In the genomic region with DNA sequence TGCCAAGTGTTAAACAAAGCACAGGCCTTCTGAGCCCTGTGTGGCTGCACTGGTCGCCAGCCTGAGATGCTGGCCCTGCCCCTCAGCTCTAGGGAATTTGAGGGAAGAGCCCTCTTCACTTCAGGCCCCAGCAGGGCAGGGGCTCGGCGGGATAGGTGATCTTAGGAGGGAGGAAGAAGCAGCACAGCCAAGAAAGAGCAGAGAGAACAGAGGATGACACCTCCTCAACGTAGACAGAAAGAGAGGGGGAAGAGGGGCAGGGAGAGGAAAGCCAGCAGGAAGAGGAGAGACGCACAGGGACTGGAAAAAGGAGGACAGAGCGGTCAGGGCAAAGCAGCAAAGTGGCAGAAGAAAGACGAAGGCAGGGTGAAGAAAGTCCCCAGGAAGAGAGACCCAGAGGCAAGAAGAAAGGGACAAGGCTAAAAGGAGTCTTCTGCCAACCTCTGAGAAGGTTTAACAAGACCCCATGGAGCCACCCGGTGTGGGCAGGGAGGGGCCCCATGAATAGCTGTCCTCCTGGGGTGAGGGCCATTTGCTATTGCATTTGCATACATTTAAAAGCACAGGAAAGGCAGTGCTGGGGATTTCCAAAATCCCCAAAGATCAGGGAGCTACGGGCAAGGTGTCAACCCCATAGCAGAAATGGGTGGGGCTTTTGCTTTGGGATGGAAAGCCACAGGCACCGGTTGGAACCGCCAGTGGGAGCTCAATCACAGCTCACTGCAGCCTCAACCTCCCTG, we compare ENCODE assay signal across 20 cellular contexts. TPM values are rescaled to one million over a fixed set of nuclear protein-coding genes. Genes with fewer than 3 reads are reported as not detected.
DNase-seq lines count a peak whose midpoint lies in the region; ATAC-seq and TF ChIP-seq lines count a peak whose summit lies in the region.
"Had no signal": no experiment of that assay in that cellular context is flagged by ENCODE, and none has a peak within 500 bp of the region (broad histone marks: within the 10 kb centered on the region; RNA-seq: fewer than 3 reads in every experiment).

No MANE protein-coding gene starts in this region.

- H3K27me3 Mint-ChIP-seq in endothelial cell (ENCODE audit: unreplicated experiment) (peaks cover 10% of the 10 kb centered on the region), nephron (ENCODE audit: low read depth) (peaks cover 9% of the 10 kb centered on the region)
- H3K27me3 Mint-ChIP-seq in activated T-helper 1 cell treated with anti-CD3 and anti-CD28 coated beads, Interleukin-12 subunit alpha, Interleukin-12 subunit beta, Interleukin-2, Interleukin-4 antibody, amounts not matched to agents 30 ng/mL and 10 ng/mL and 1 ng/mL, durations not matched to agents 14 hours and 24 hours and 36 hours (ENCODE audit: insufficient read depth) = peaks cover 7% of the 10 kb centered on the region

- H3K4me1 Mint-ChIP-seq in endothelial cell (ENCODE audit: unreplicated experiment) (peaks cover 45% of the 10 kb centered on the region), nephron (peaks cover 28% of the 10 kb centered on the region)
- H3K4me1 Mint-ChIP-seq in activated T-helper 1 cell treated with anti-CD3 and anti-CD28 coated beads, Interleukin-12 subunit alpha, Interleukin-12 subunit beta, Interleukin-2, Interleukin-4 antibody, amounts not matched to agents 30 ng/mL and 10 ng/mL and 1 ng/mL, durations not matched to agents 14 hours and 24 hours and 36 hours (ENCODE audit: low read depth) = peaks cover 17% of the 10 kb centered on the region

- peak overlapping the region; percentile 17 to 96 (median 89); a peak in 21 of 22 replicates for H3K4me2 ChIP-seq in BLaER1 treated with 17β-estradiol and CSF1 and Interleukin-3, amounts not matched to agents 10 nM and 100 nM
- H3K4me2 ChIP-seq: SK-N-SH had no signal

- H3K27me3 ChIP-seq in BLaER1 treated with 17β-estradiol and CSF1 and Interleukin-3, amounts not matched to agents 10 nM and 100 nM = peaks cover 0 to 73% (median 61%) of the 10 kb centered on the region in 11 experiments; a peak in 19 of 22 replicates
- H3K27me3 ChIP-seq in HUES64 (ENCODE audit: insufficient read depth, low read length) = no peaks in the 10 kb centered on the region
- H3K27me3 ChIP-seq: brain microvascular endothelial cell, right lobe of liver had no signal

- H3K27ac ChIP-seq in BLaER1 treated with 17β-estradiol and CSF1 and Interleukin-3, amounts not matched to agents 10 nM and 100 nM = peak overlapping the region in 6 of 11 experiments; percentile 25 to 96 (median 89); a peak in 10 of 22 replicates
- peak overlapping the region; percentile 79 for H3K27ac ChIP-seq in HUES64 (ENCODE audit: low read depth, low read length)
- H3K27ac ChIP-seq: brain microvascular endothelial cell, right lobe of liver had no signal

- TF ChIP-seq CTCF in endothelial cell (IDR thresholded peaks at IDR 0.05; ENCODE audit: unreplicated experiment) (no peak), nephron (IDR thresholded peaks at IDR 0.05; ENCODE audit: unreplicated experiment in 3 of 3) (no peak)

- H3K4me3 Mint-ChIP-seq in endothelial cell (ENCODE audit: unreplicated experiment) (no peak overlapping the region), nephron (no peak overlapping the region)
- no peak overlapping the region for H3K4me3 Mint-ChIP-seq in activated T-helper 1 cell treated with anti-CD3 and anti-CD28 coated beads, Interleukin-12 subunit alpha, Interleukin-12 subunit beta, Interleukin-2, Interleukin-4 antibody, amounts not matched to agents 30 ng/mL and 10 ng/mL and 1 ng/mL, durations not matched to agents 14 hours and 24 hours and 36 hours
- H3K4me3 Mint-ChIP-seq: IgD-negative memory B cell; naive thymus-derived CD8-positive, alpha-beta T cell; stimulated activated memory B cell treated with anti-CD40 and anti-IgM and Interleukin-4, amounts not matched to agents 10 μg/mL and 1 μg/mL and 100 μg/mL, for 72 hours had no signal

- H3K9me3 Mint-ChIP-seq in endothelial cell (ENCODE audit: unreplicated experiment) (no peaks in the 10 kb centered on the region), nephron (no peaks in the 10 kb centered on the region)
- H3K9me3 Mint-ChIP-seq in activated T-helper 1 cell treated with anti-CD3 and anti-CD28 coated beads, Interleukin-12 subunit alpha, Interleukin-12 subunit beta, Interleukin-2, Interleukin-4 antibody, amounts not matched to agents 30 ng/mL and 10 ng/mL and 1 ng/mL, durations not matched to agents 14 hours and 24 hours and 36 hours = no peaks in the 10 kb centered on the region
- H3K9me3 Mint-ChIP-seq: stimulated activated memory B cell treated with anti-CD40 and anti-IgM and Interleukin-4, amounts not matched to agents 10 μg/mL and 1 μg/mL and 100 μg/mL, for 72 hours had no signal

- H3K9me3 ChIP-seq in BLaER1 treated with 17β-estradiol and CSF1 and Interleukin-3, amounts not matched to agents 10 nM and 100 nM (replicated peaks in 1 of 11) = no peaks in the 10 kb centered on the region
- no peaks in the 10 kb centered on the region for H3K9me3 ChIP-seq in HUES64 (ENCODE audit: insufficient read depth, low read depth, low read length)
- H3K9me3 ChIP-seq: right lobe of liver, SK-N-SH had no signal

- no peak for ATAC-seq in activated CD4-positive, CD25-positive, alpha-beta regulatory T cell treated with anti-CD3 and anti-CD28 coated beads, Interleukin-2, amount 50 U/mL, for 24 hours
- ATAC-seq: left colon; naive thymus-derived CD8-positive, alpha-beta T cell; stimulated activated memory B cell treated with anti-CD40 and anti-IgM and Interleukin-4, amounts not matched to agents 10 μg/mL and 1 μg/mL and 100 μg/mL, for 72 hours had no signal

- peak overlapping the region in 1 of 10 experiments; percentile 7; a peak in 1 of 20 replicates for H3K4me3 ChIP-seq in BLaER1 treated with 17β-estradiol and CSF1 and Interleukin-3, amounts not matched to agents 10 nM and 100 nM
- H3K4me3 ChIP-seq in HUES64 (ENCODE audit: low read length) = no peak overlapping the region
- H3K4me3 ChIP-seq: right lobe of liver had no signal

- DNase-seq in endothelial cell (ENCODE audit: low spot score) (no peak), activated gamma-delta T cell (lab: John Stamatoyannopoulos, UW) (no peak), DMS 273 treated with DMSO at 0.1 percent for 48 hours (lab: John Stamatoyannopoulos, UW) (no peak)
- no peak for DNase-seq in activated T-helper 1 cell treated with anti-CD3 and anti-CD28 coated beads, Interleukin-12 subunit alpha, Interleukin-12 subunit beta, Interleukin-2, Interleukin-4 antibody, amounts not matched to agents 30 ng/mL and 10 ng/mL and 1 ng/mL, durations not matched to agents 14 hours and 24 hours and 36 hours (ENCODE audit: low spot score)
- DNase-seq: activated naive CD4-positive, alpha-beta T cell; brain microvascular endothelial cell; foreskin melanocyte; GOT3; left colon; naive thymus-derived CD8-positive, alpha-beta T cell; NCI-H1436; NCI-H446 treated with DMSO at 0.1 percent for 48 hours; right lobe of liver; SK-N-SH had no signal

- H3K36me3 Mint-ChIP-seq in endothelial cell (ENCODE audit: low read depth, unreplicated experiment) (no peaks in the 10 kb centered on the region), nephron (ENCODE audit: low read depth) (no peaks in the 10 kb centered on the region)
- no peaks in the 10 kb centered on the region for H3K36me3 Mint-ChIP-seq in activated T-helper 1 cell treated with anti-CD3 and anti-CD28 coated beads, Interleukin-12 subunit alpha, Interleukin-12 subunit beta, Interleukin-2, Interleukin-4 antibody, amounts not matched to agents 30 ng/mL and 10 ng/mL and 1 ng/mL, durations not matched to agents 14 hours and 24 hours and 36 hours (ENCODE audit: low read depth)
- H3K36me3 Mint-ChIP-seq: IgD-negative memory B cell; naive thymus-derived CD8-positive, alpha-beta T cell; stimulated activated memory B cell treated with anti-CD40 and anti-IgM and Interleukin-4, amounts not matched to agents 10 μg/mL and 1 μg/mL and 100 μg/mL, for 72 hours had no signal

- peaks cover 0 to 41% (median 11%) of the 10 kb centered on the region in 11 experiments; a peak in 10 of 22 replicates for H4K20me1 ChIP-seq in BLaER1 treated with 17β-estradiol and CSF1 and Interleukin-3, amounts not matched to agents 10 nM and 100 nM

- H3K9ac ChIP-seq in BLaER1 treated with 17β-estradiol and CSF1 and Interleukin-3, amounts not matched to agents 10 nM and 100 nM = peak overlapping the region in 5 of 11 experiments; percentile 43 to 74 (median 67); a peak in 9 of 22 replicates
- H3K9ac ChIP-seq in HUES64 (ENCODE audit: low read depth, low read length) = peak overlapping the region; percentile 22; the same call in 1 of the 2 replicates
- H3K9ac ChIP-seq: SK-N-SH had no signal

- 7% methylated on average over 10 of the region's 11 CpGs for WGBS in HUES64

- H3K27ac Mint-ChIP-seq in endothelial cell (ENCODE audit: unreplicated experiment) (peak overlapping the region; percentile 80), nephron (peak overlapping the region in 2 of 3 experiments; percentile 8 to 65)
- no peak overlapping the region for H3K27ac Mint-ChIP-seq in activated T-helper 1 cell treated with anti-CD3 and anti-CD28 coated beads, Interleukin-12 subunit alpha, Interleukin-12 subunit beta, Interleukin-2, Interleukin-4 antibody, amounts not matched to agents 30 ng/mL and 10 ng/mL and 1 ng/mL, durations not matched to agents 14 hours and 24 hours and 36 hours
- H3K27ac Mint-ChIP-seq: IgD-negative memory B cell; stimulated activated memory B cell treated with anti-CD40 and anti-IgM and Interleukin-4, amounts not matched to agents 10 μg/mL and 1 μg/mL and 100 μg/mL, for 72 hours had no signal

- peaks cover 0 to 55% (median 0%) of the 10 kb centered on the region in 11 experiments; a peak in 6 of 22 replicates for H3K36me3 ChIP-seq in BLaER1 treated with 17β-estradiol and CSF1 and Interleukin-3, amounts not matched to agents 10 nM and 100 nM
- H3K36me3 ChIP-seq in HUES64 (ENCODE audit: insufficient read depth, low read length) = no peaks in the 10 kb centered on the region
- H3K36me3 ChIP-seq: brain microvascular endothelial cell, right lobe of liver had no signal

- H3K4me1 ChIP-seq in BLaER1 treated with 17β-estradiol and CSF1 and Interleukin-3, amounts not matched to agents 10 nM and 100 nM = peaks cover 36 to 96% (median 53%) of the 10 kb centered on the region in 10 experiments
- H3K4me1 ChIP-seq in HUES64 (ENCODE audit: insufficient read depth, low read length) = peaks cover 30% of the 10 kb centered on the region

- intact Hi-C loops in activated T-helper 1 cell treated with anti-CD3 and anti-CD28 coated beads, Interleukin-12 subunit alpha, Interleukin-12 subunit beta, Interleukin-2, Interleukin-4 antibody, amounts not matched to agents 30 ng/mL and 10 ng/mL and 1 ng/mL, durations not matched to agents 14 hours and 24 hours and 36 hours (cut with micrococcal nuclease) = no loop called here

RNA-seq across cellular contexts. Expression of a gene that starts 22.8 kb away (rescaled TPM):
- 1.8 TPM for polyA plus RNA-seq in HUES64 (2013, experiment 1 of 2)
- 2.5 TPM for polyA plus RNA-seq in HUES64 (2013, experiment 2 of 2)
- total RNA-seq in endothelial cell (ENCODE audit: unreplicated experiment) = 0.51 TPM
- total RNA-seq in activated T-helper 1 cell treated with anti-CD3 and anti-CD28 coated beads, Interleukin-12 subunit alpha, Interleukin-12 subunit beta, Interleukin-2, Interleukin-4 antibody, amounts not matched to agents 30 ng/mL and 10 ng/mL and 1 ng/mL, durations not matched to agents 14 hours and 24 hours and 36 hours = not detected in 2 replicates
